7 cellular contexts compared by ENCODE assay signal in the genomic region with DNA sequence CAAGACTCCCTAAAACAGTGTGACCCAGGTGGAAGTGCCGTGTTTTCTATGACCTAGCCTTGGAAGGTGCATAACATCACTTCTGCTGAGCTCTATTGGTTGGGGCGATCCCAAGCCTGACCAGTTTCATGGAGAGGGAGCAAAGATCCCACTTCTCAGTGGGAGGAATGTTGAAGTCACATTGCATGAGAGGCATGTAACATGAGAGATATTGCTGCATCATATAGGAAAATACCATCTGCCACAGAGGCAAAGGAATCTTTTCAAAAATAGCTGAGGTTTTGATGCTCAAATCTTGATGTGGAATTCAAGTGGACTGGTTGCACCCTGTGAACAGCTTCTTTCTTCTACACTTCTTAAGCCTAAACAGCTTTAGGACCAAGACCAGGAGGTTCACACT.
"Had no signal": no experiment of that assay in that cellular context is flagged by ENCODE, and none has a peak within 500 bp of the region (broad histone marks: within the 10 kb centered on the region; RNA-seq: fewer than 3 reads in every experiment).

No MANE protein-coding gene starts in this region.

- ATAC-seq: HCT116, HepG2 had no signal

- H3K4me1 ChIP-seq: HAP-1 had no signal

- DNase-seq: GOT3, H7, HFFc6, KBM-7 had no signal

- H3K9me3 ChIP-seq: HAP-1 had no signal

- H3K36me3 ChIP-seq: HAP-1 had no signal

- H3K4me3 ChIP-seq: HAP-1 had no signal
